9 cellular contexts compared by ENCODE assay signal in the genomic region with DNA sequence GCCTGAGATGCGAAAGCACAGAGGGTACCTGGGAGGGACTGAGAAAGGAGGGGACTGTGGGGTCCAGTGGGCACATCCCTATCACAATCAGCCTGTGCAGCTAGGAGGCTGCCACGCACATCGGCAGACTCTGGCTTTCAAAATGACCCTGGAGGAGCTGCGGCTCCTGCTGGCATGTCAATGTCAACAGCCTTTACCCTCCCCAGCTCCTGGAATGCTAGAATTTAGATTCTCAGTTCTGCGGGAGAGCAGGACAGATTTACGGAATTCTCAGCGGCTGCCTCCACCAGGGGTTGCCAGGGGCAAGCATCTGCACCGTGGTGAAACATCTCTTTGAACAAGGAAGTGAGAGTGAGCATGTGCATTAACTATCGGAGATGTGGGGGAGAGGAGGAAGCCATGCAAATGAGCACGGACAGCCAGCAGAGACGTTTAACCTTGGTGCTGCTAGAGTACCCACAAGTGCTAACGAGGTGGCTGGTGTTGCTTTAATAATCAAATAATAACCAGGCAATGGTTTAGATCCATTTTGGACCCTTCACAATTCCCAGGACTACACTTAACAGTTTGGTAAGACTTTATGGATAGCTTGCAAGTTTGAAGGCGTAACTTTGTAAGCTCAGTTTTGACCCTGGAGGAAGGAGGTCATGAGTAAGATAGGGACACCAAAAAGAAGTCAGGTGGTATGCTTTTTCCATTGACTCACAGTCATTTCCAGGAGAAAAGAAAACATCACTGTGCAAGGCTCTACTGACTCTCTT. TPM values are rescaled to one million over a fixed set of nuclear protein-coding genes. Genes with fewer than 3 reads are reported as not detected.
A peak's percentile ranks its signal among the peaks of the same experiment; 100 is the strongest.
DNase-seq lines count a peak whose midpoint lies in the region; ATAC-seq and TF ChIP-seq lines count a peak whose summit lies in the region.
"Had no signal": no experiment of that assay in that cellular context is flagged by ENCODE, and none has a peak within 500 bp of the region (broad histone marks: within the 10 kb centered on the region; RNA-seq: fewer than 3 reads in every experiment).

No MANE protein-coding gene starts in this region.

- intact Hi-C loops in heart right ventricle (cut with DNase I), result no loop called here

- DNase-seq in GM10266 (ENCODE audit: extremely low spot score) (peak; percentile 82), MV-4-11 (lab: John Stamatoyannopoulos, UW) (peak; percentile 94), activated T-cell treated with anti-CD3 and anti-CD28 coated beads for 48 hours (ENCODE audit: low read depth) (peak; percentile 44), heart right ventricle (no peak), NCI-H226 (no peak), DMS114 treated with DMSO at 0.1 percent for 48 hours (lab: John Stamatoyannopoulos, UW; ENCODE audit: unreplicated experiment) (no peak)

- no peaks in the 10 kb centered on the region for H3K36me3 ChIP-seq in heart right ventricle

- peaks cover 0 to 30% (median 8%) of the 10 kb centered on the region in 9 donors for H3K4me1 ChIP-seq in heart right ventricle

- 20 to 21% methylated on average over 13 of the region's 13 CpGs for WGBS in heart right ventricle, 2 donors

- H3K27ac ChIP-seq in heart right ventricle (peak overlapping the region in 2 of 10 donors; percentile 1 to 70), skin epidermis (peak overlapping the region in 14 of 21 experiments; percentile 0 to 86 (median 60))

- ATAC-seq in GM21717 (IDR thresholded peaks at IDR 0.05; ENCODE audit: unreplicated experiment) (peak; percentile 89), heart right ventricle (peak; percentile 44 to 86 (median 67))
- ATAC-seq: Panc1 had no signal

- H3K4me3 ChIP-seq in heart right ventricle (peak overlapping the region in 2 of 10 donors; percentile 2 to 23), skin epidermis (no peak overlapping the region)

- H3K9me3 ChIP-seq in heart right ventricle, result peaks cover 0 to 7% (median 0%) of the 10 kb centered on the region in 11 donors

- H3K27me3 ChIP-seq in heart right ventricle, result no peaks in the 10 kb centered on the region

- TF ChIP-seq CTCF in GM10266 (IDR thresholded peaks at IDR 0.05; ENCODE audit: control insufficient read depth, insufficient read depth, low read depth, missing control alignments) (peak; percentile 35), heart right ventricle (IDR thresholded peaks at IDR 0.05) (peak in 5 of 9 donors; percentile 16 to 40 (median 39))

RNA-seq across cellular contexts. Expression of a gene that starts 54.1 kb away (rescaled TPM):
- 1 to 10 TPM in 7 of 10 donors, under 1 TPM in 3; 0.67 to 4.0 (median 1.6) TPM for total RNA-seq in heart right ventricle
- polyA plus RNA-seq in heart right ventricle, result 1 to 10 TPM in 1 of 2 donors, under 1 TPM in 1; 0.29 to 3.9 TPM

Comparison
In these comparisons a context has a peak if more than half of its experiments do, and no peak if none do; other contexts are left out.
1. DNase-seq: peak in GM10266 (single experiment), MV-4-11 (single experiment) and activated T-cell treated with anti-CD3 and anti-CD28 coated beads for 48 hours (single experiment); none in heart right ventricle (0 of 2), NCI-H226 (single experiment) and DMS114 treated with DMSO at 0.1 percent for 48 hours (single experiment).